36 cellular contexts compared by ENCODE assay signal in genomic region chr18:13199169-13199568, GRCh38. TPM values are rescaled to one million over a fixed set of nuclear protein-coding genes. Genes with fewer than 3 reads are reported as not detected.
"Had no signal": no experiment of that assay in that cellular context is flagged by ENCODE, and none has a peak within 500 bp of the region (broad histone marks: within the 10 kb centered on the region; RNA-seq: fewer than 3 reads in every experiment).

No MANE protein-coding gene starts in this region.

- H3K4me1 ChIP-seq: adrenal gland, body of pancreas, esophagus squamous epithelium, gastroesophageal sphincter, heart right ventricle had no signal

- H3K27ac ChIP-seq: adrenal gland, body of pancreas, esophagus squamous epithelium, gastroesophageal sphincter, heart right ventricle, VCaP had no signal

- H3K27ac Mint-ChIP-seq: activated B cell treated with CpG ODN at 0.5 μM for 24 hours; activated CD8-positive, alpha-beta T cell treated with anti-CD3 and anti-CD28 coated beads for 36 hours; activated naive CD8-positive, alpha-beta T cell; activated naive CD8-positive, alpha-beta T cell treated with anti-CD3 and anti-CD28 coated beads, Interleukin-2, amount 50 U/mL, for 24 hours; activated T-helper 17 cell treated with anti-CD3 and anti-CD28 coated beads, Interleukin-2, amount 50 U/mL, for 72 hours; effector memory CD8-positive, alpha-beta T cell; T-helper 17 cell; T-helper 2 cell treated with Interferon-gamma antibody and Interleukin-4, amounts not matched to agents 5 μg/mL and 100 μg/mL, for 36 hours had no signal

- H3K27me3 ChIP-seq: adrenal gland, body of pancreas, gastroesophageal sphincter, heart right ventricle had no signal

- H3K4me3 Mint-ChIP-seq: activated B cell treated with CpG ODN at 0.5 μM for 24 hours; activated CD8-positive, alpha-beta T cell treated with anti-CD3 and anti-CD28 coated beads for 36 hours; activated naive CD8-positive, alpha-beta T cell; activated naive CD8-positive, alpha-beta T cell treated with anti-CD3 and anti-CD28 coated beads, Interleukin-2, amount 50 U/mL, for 24 hours; activated T-cell treated with anti-CD3 and anti-CD28 coated beads, Interleukin-2, amount 50 U/mL, for 4 hours; activated T-helper 17 cell treated with anti-CD3 and anti-CD28 coated beads, Interleukin-2, amount 50 U/mL, for 72 hours; effector memory CD8-positive, alpha-beta T cell; T-helper 17 cell; T-helper 2 cell treated with Interferon-gamma antibody and Interleukin-4, amounts not matched to agents 5 μg/mL and 100 μg/mL, for 36 hours had no signal

- H3K36me3 ChIP-seq: adrenal gland, esophagus squamous epithelium, gastroesophageal sphincter, heart right ventricle had no signal

- H3K4me3 ChIP-seq: adrenal gland, body of pancreas, esophagus squamous epithelium, gastroesophageal sphincter, heart right ventricle had no signal

- FAIRE-seq: colon had no signal

- H3K4me1 Mint-ChIP-seq: activated B cell treated with CpG ODN at 0.5 μM for 24 hours; activated naive CD8-positive, alpha-beta T cell treated with anti-CD3 and anti-CD28 coated beads, Interleukin-2, amount 50 U/mL, for 24 hours; activated T-helper 17 cell treated with anti-CD3 and anti-CD28 coated beads, Interleukin-2, amount 50 U/mL, for 72 hours had no signal

- ATAC-seq: activated CD4-positive, CD25-positive, alpha-beta regulatory T cell treated with anti-CD3 and anti-CD28 coated beads, Interleukin-2, amount 50 U/mL, for 24 hours; activated CD8-positive, alpha-beta T cell treated with anti-CD3 and anti-CD28 coated beads for 36 hours; activated naive CD8-positive, alpha-beta T cell treated with anti-CD3 and anti-CD28 coated beads, Interleukin-2, amount 50 U/mL, for 24 hours; activated T-cell treated with anti-CD3 and anti-CD28 coated beads, Interleukin-2, amount 50 U/mL, for 4 hours; activated T-helper 17 cell treated with anti-CD3 and anti-CD28 coated beads, Interleukin-2, amount 50 U/mL, for 72 hours; body of pancreas; effector memory CD8-positive, alpha-beta T cell; gastroesophageal sphincter; heart right ventricle; T-helper 17 cell had no signal

- H3K9me3 ChIP-seq: adrenal gland, body of pancreas had no signal

- DNase-seq: activated B cell treated with CpG ODN at 0.5 μM for 24 hours; activated CD4-positive, alpha-beta T cell treated with anti-CD3 and anti-CD28 coated beads for 48 hours; activated CD4-positive, alpha-beta T cell treated with anti-CD3 and anti-CD28 coated beads, Interleukin-2, amount 50 U/mL, for 1 hour; activated CD4-positive, alpha-beta T cell treated with anti-CD3 and anti-CD28 coated beads, Interleukin-2, amount 50 U/mL, for 48 hours; activated CD8-positive, alpha-beta memory T cell treated with anti-CD3 and anti-CD28 coated beads for 24 hours; activated CD8-positive, alpha-beta T cell treated with anti-CD3 and anti-CD28 coated beads for 36 hours; activated effector memory CD4-positive, alpha-beta T cell treated with Interleukin-2 at 50 U/mL for 16 hours; activated gamma-delta T cell treated with Interleukin-2 at 50 U/mL for 16 hours; activated naive CD4-positive, alpha-beta T cell treated with anti-CD3 and anti-CD28 coated beads, Interleukin-2, amount 50 U/mL, for 16 hours; activated naive CD4-positive, alpha-beta T cell treated with Interleukin-2 at 50 U/mL for 16 hours; activated naive CD8-positive, alpha-beta T cell treated with anti-CD3 and anti-CD28 coated beads, Interleukin-2, amount 50 U/mL, for 24 hours; activated T-cell treated with anti-CD3 and anti-CD28 coated beads, Interleukin-2, amount 50 U/mL, for 4 hours; adrenal gland; amygdala; aorta; body of pancreas; caudate nucleus; cortex of kidney; dermis blood vessel endothelial cell; effector CD4-positive, alpha-beta T cell; effector memory CD8-positive, alpha-beta T cell; erythroblast; esophagus squamous epithelium; foreskin melanocyte; heart right ventricle; T-helper 1 cell; T-helper 17 cell; T1000 had no signal

RNA-seq across cellular contexts. Expression of gene LDLRAD4, which starts 19.4 kb away (rescaled TPM):
- total RNA-seq: fibroblast of lung had no signal
- polyA plus RNA-seq: fibroblast of lung had no signal
